In the genomic region with DNA sequence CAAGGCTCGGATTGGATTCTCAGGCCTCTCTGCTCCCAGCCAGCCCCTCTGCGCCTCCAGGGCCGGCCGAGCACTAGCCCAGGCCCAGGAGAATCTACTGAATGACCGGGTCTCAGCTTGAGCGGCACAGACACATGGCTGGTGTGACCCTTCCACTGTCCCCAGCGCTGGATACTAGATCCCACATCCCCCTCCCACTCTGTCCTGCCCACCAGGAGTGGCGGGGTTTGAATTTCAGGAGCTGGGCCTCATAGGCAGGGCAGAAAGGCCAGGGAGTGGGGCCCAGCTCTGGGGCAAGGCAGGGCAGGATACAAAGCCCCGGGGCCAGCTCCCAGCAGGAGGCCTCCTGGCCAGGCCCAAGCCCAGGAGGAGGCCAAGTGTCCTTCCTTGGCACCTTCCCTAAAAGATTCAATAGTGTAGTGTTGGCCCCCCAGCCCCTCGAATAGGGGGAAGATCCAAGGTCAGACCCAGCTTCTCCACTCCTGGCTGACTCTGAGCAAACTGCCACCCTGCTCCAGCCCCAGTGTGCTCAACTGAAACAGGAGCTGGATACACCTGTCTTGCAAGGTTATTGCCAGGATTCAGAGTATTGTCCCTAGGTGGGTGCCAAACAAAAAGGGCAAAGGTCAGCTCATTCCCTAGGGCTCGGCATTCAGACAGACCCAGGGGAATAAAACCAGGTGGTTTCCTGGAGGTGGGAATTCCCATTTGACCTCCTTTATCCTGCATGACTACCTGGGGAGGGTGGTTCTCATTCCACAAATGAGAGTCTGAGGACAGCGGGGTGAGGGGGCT, we compare ENCODE assay signal across 1 cellular context.
TF ChIP-seq lines count a peak whose summit lies in the region.

No MANE protein-coding gene starts in this region.

TF ChIP-seq in H1, 55 proteins besides CTCF, POLR2A, EP300 and RAD21:
- TF ChIP-seq GABPA (IDR thresholded peaks at IDR 0.05; ENCODE audit: borderline replicate concordance, insufficient read depth, low read length) (no peak), TCF12 (IDR thresholded peaks at IDR 0.05; ENCODE audit: low read depth, low read length) (0 out of 2 replicates have a peak, but pooled peaks have one; percentile 38), KDM5A (IDR thresholded peaks at IDR 0.05; ENCODE audit: low read length) (no peak)
